In the genomic region with DNA sequence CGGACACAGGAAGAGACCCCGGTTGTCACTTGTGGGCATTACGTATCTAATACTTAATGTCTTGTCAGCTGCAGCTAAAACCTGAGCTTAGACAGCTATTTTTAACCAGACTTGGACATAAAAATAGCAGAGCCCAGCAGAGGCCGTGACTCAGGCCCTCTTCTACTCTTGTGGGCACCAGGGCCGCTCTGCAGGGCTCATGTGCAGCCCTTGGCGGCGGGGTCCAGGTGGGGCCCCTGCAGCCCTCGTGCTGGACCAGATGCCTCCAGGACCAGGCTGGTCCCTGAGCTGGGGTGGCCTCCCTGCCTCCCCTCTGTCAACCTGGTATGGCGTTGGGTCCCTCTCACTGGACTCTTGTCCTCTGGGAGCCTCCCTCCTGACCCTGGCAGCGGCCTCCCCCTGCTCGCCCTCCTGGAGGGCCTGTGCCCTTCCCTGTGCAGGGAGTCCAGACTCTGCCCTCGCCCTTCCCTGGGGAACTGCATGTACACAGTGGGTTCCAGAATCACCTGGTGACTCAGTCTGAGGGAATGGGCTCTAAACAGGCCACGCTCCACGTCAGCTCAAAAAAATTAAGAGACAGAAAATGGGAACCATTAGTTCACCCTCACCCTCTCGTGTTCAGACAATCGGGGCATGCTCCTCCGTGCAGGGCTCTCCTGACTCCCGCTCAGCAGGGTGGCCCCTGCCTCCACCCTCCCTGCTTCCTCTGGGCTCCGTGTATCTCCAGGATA, we compare ENCODE assay signal across 13 cellular contexts. TPM values are rescaled to one million over a fixed set of nuclear protein-coding genes. Genes with fewer than 3 reads are reported as not detected.
DNase-seq lines count a peak whose midpoint lies in the region; ATAC-seq, FAIRE-seq and TF ChIP-seq lines count a peak whose summit lies in the region.
"Had no signal": no experiment of that assay in that cellular context is flagged by ENCODE, and none has a peak within 500 bp of the region (broad histone marks: within the 10 kb centered on the region; RNA-seq: fewer than 3 reads in every experiment).

No MANE protein-coding gene starts in this region.

- no peak overlapping the region for H2AFZ ChIP-seq in HepG2 (ENCODE audit: low read length)
- no peak overlapping the region for H2AFZ ChIP-seq in hepatocyte

- TF ChIP-seq CTCF in HepG2 (CRISPR knock-in tag; IDR thresholded peaks at IDR 0.05) (no peak), right lobe of liver (IDR thresholded peaks at IDR 0.05) (no peak), right atrium auricular region (IDR thresholded peaks at IDR 0.05) (no peak), hepatocyte (IDR thresholded peaks at IDR 0.05; ENCODE audit: poor library complexity) (no peak), nephron progenitor cell (IDR thresholded peaks at IDR 0.05) (no peak)

- 67% methylated on average over 13 of the region's 19 CpGs for WGBS in HepG2 (ENCODE audit: low lambda C conversion rate)
- WGBS in right lobe of liver (ENCODE audit: insufficient coverage, low coverage, low lambda C conversion rate, missing lambda C conversion rate), result 82% methylated on average over 5 of the region's 19 CpGs
- 84% methylated on average over 18 of the region's 19 CpGs for WGBS in hepatocyte (ENCODE audit: low lambda C conversion rate, missing lambda C conversion rate)
- 86 to 88% (median 88%) methylated on average over 19 of the region's 19 CpGs for WGBS in small intestine, 3 donors

- no peaks in the 10 kb centered on the region for H3K9me3 Mint-ChIP-seq in nephron progenitor cell
- H3K9me3 Mint-ChIP-seq: dendritic cell treated with granulocyte-macrophage colony-stimulating factor and Interleukin-4, amounts not matched to agents 40 ng/mL and 50 ng/mL, for 4 days; T-helper 2 cell treated with Interferon-gamma antibody and Interleukin-4, amounts not matched to agents 5 μg/mL and 100 μg/mL, for 36 hours had no signal

- no peak overlapping the region for H3K4me3 Mint-ChIP-seq in nephron progenitor cell
- H3K4me3 Mint-ChIP-seq: dendritic cell treated with granulocyte-macrophage colony-stimulating factor and Interleukin-4, amounts not matched to agents 40 ng/mL and 50 ng/mL, for 4 days; T-helper 2 cell treated with Interferon-gamma antibody and Interleukin-4, amounts not matched to agents 5 μg/mL and 100 μg/mL, for 36 hours had no signal

- no peak for TF ChIP-seq EP300 in HepG2 (IDR thresholded peaks at IDR 0.05; ENCODE audit: low read depth in 2 of 2, low read length in 2 of 2)
- no peak for TF ChIP-seq EP300 in HepG2 (CRISPR knock-in tag; IDR thresholded peaks at IDR 0.05; ENCODE audit: borderline replicate concordance)

- ATAC-seq in HepG2 (no peak), right lobe of liver (no peak), HG03025 (IDR thresholded peaks at IDR 0.05; ENCODE audit: low FRiP score, unreplicated experiment) (no peak)

- no peaks in the 10 kb centered on the region for H3K9me2 ChIP-seq in hepatocyte (replicated peaks; ENCODE audit: insufficient read depth)

- no peaks in the 10 kb centered on the region for H3K9me3 ChIP-seq in HepG2 (ENCODE audit: low read length)
- H3K9me3 ChIP-seq in right lobe of liver, result no peaks in the 10 kb centered on the region
- H3K9me3 ChIP-seq in right atrium auricular region, result no peaks in the 10 kb centered on the region
- no peaks in the 10 kb centered on the region for H3K9me3 ChIP-seq in hepatocyte (ENCODE audit: low read depth)
- H3K9me3 ChIP-seq in small intestine (ENCODE audit: control insufficient read depth, low read depth), result no peaks in the 10 kb centered on the region
- H3K9me3 ChIP-seq: transverse colon had no signal

- H3K79me2 ChIP-seq in HepG2 (ENCODE audit: insufficient read depth, low read length) (no peaks in the 10 kb centered on the region), hepatocyte (no peaks in the 10 kb centered on the region)

- H3K36me3 ChIP-seq in HepG2 (replicated peaks in 1 of 2; ENCODE audit: control insufficient read depth in 1 of 2, insufficient read depth in 2 of 2, low read length in 2 of 2) (no peaks in the 10 kb centered on the region), right lobe of liver (no peaks in the 10 kb centered on the region), right atrium auricular region (no peaks in the 10 kb centered on the region), hepatocyte (replicated peaks; ENCODE audit: insufficient read depth, low read depth) (no peaks in the 10 kb centered on the region), small intestine (ENCODE audit: control insufficient read depth in 2 of 2, insufficient read depth in 2 of 2, low read length in 2 of 2) (no peaks in the 10 kb centered on the region)
- H3K36me3 ChIP-seq: transverse colon had no signal

- TF ChIP-seq RAD21 in HepG2 (CRISPR knock-in tag; IDR thresholded peaks at IDR 0.05), result no peak

- H3K36me3 Mint-ChIP-seq in nephron progenitor cell (ENCODE audit: low read depth), result peaks cover 2% of the 10 kb centered on the region

- no TSS peak for BruUV-seq in HepG2 (replicated peaks; lab: Mats Ljungman, UMichigan)

- H4K20me1 ChIP-seq in HepG2 (ENCODE audit: insufficient read depth, low read length), result no peaks in the 10 kb centered on the region
- no peaks in the 10 kb centered on the region for H4K20me1 ChIP-seq in hepatocyte (ENCODE audit: insufficient read depth, poor library complexity, severe bottlenecking)

- H3K4me1 ChIP-seq in HepG2 (ENCODE audit: insufficient read depth, low read length) (0 out of 2 replicates have a peak, but pooled peaks cover 9% of the 10 kb centered on the region), right lobe of liver (no peaks in the 10 kb centered on the region), right atrium auricular region (peaks cover 0 to 43% of the 10 kb centered on the region in 2 donors), hepatocyte (ENCODE audit: insufficient read depth) (no peaks in the 10 kb centered on the region), small intestine (ENCODE audit: control insufficient read depth in 2 of 2, insufficient read depth in 1 of 2, low read depth in 1 of 2, low read length in 1 of 2) (no peaks in the 10 kb centered on the region)
- H3K4me1 ChIP-seq: transverse colon had no signal

- FAIRE-seq in HepG2 (lab: Jason Lieb, UNC), result no peak
- no peak for FAIRE-seq in small intestine (lab: Jason Lieb, UNC)
- FAIRE-seq: GM19239 had no signal

- no peaks in the 10 kb centered on the region for H3K27me3 ChIP-seq in HepG2 (ENCODE audit: control insufficient read depth in 1 of 2, insufficient read depth in 2 of 2, low read length in 2 of 2)
- H3K27me3 ChIP-seq in right lobe of liver, result no peaks in the 10 kb centered on the region
- H3K27me3 ChIP-seq in right atrium auricular region, result no peaks in the 10 kb centered on the region
- no peaks in the 10 kb centered on the region for H3K27me3 ChIP-seq in hepatocyte
- H3K27me3 ChIP-seq in small intestine (ENCODE audit: control insufficient read depth in 2 of 2, insufficient read depth in 2 of 2, low read length in 2 of 2), result no peaks in the 10 kb centered on the region
- H3K27me3 ChIP-seq: transverse colon had no signal

- H3K27me3 Mint-ChIP-seq in nephron progenitor cell (ENCODE audit: low read depth, poor library complexity), result peaks cover 4% of the 10 kb centered on the region

- TF ChIP-seq POLR2A in HepG2 (IDR thresholded peaks at IDR 0.05; ENCODE audit: insufficient read depth in 1 of 2, low read depth in 2 of 2, low read length in 2 of 2), result no peak
- no peak for TF ChIP-seq POLR2A in right lobe of liver (IDR thresholded peaks at IDR 0.05)

- peaks cover 42% of the 10 kb centered on the region for H3K4me1 Mint-ChIP-seq in nephron progenitor cell

- no peak overlapping the region for H3K27ac Mint-ChIP-seq in nephron progenitor cell
- H3K27ac Mint-ChIP-seq: dendritic cell treated with granulocyte-macrophage colony-stimulating factor and Interleukin-4, amounts not matched to agents 40 ng/mL and 50 ng/mL, for 4 days; T-helper 2 cell treated with Interferon-gamma antibody and Interleukin-4, amounts not matched to agents 5 μg/mL and 100 μg/mL, for 36 hours had no signal

- in situ Hi-C loops in HepG2 (cut with HindIII; ENCODE audit: extremely low pct_ligation_motif_present, low pct_unique_long_range_greater_than_20kb), result no loop called here

- CTCF ChIA-PET in HepG2 (lab: Yijun Ruan, JAX; ENCODE audit: low intra/inter-chr PET ratio, low total read pairs), result no interaction called here

- no peak overlapping the region for H3K4me3 ChIP-seq in HepG2 (replicated peaks in 1 of 3; ENCODE audit: insufficient read depth in 1 of 3, low read depth in 2 of 3, low read length in 3 of 3)
- H3K4me3 ChIP-seq in right lobe of liver, result no peak overlapping the region
- H3K4me3 ChIP-seq in right atrium auricular region, result no peak overlapping the region
- H3K4me3 ChIP-seq in hepatocyte, result no peak overlapping the region
- H3K4me3 ChIP-seq in small intestine (ENCODE audit: low read depth in 1 of 2, low read length in 2 of 2), result no peak overlapping the region
- H3K4me3 ChIP-seq: transverse colon had no signal

- DNase-seq in HepG2 (ENCODE audit: low spot score), result no peak
- no peak for DNase-seq in right lobe of liver
- no peak for DNase-seq in right atrium auricular region (ENCODE audit: low spot score)
- DNase-seq in hepatocyte (ENCODE audit: low spot score), result no peak
- no peak for DNase-seq in small intestine
- DNase-seq in nephron progenitor cell, result no peak
- DNase-seq: NCI-H524 treated with DMSO at 0.1 percent for 48 hours, transverse colon had no signal

- intact Hi-C loops in HepG2 (cut with micrococcal nuclease; ENCODE audit: unreplicated experiment) (no loop called here), right lobe of liver (cut with DNase I) (no loop called here)

- POLR2A ChIA-PET in HepG2 (lab: Yijun Ruan, JAX), result no interaction called here

- H3K27ac ChIP-seq in HepG2 (ENCODE audit: extremely low read length, insufficient read depth, low read length), result no peak overlapping the region
- no peak overlapping the region for H3K27ac ChIP-seq in right lobe of liver
- H3K27ac ChIP-seq in angular gyrus (ENCODE audit: low read depth, low read length), result peak overlapping the region; percentile 78
- H3K27ac ChIP-seq in right atrium auricular region, result peak overlapping the region; percentile 61 to 72
- H3K27ac ChIP-seq in hepatocyte, result no peak overlapping the region
- no peak overlapping the region for H3K27ac ChIP-seq in small intestine (ENCODE audit: low read depth in 1 of 2, low read length in 1 of 2)
- H3K27ac ChIP-seq: transverse colon had no signal

- no peak overlapping the region for H3K4me2 ChIP-seq in HepG2 (ENCODE audit: low read depth, low read length)
- no peak overlapping the region for H3K4me2 ChIP-seq in hepatocyte

- no peak overlapping the region for H3K9ac ChIP-seq in HepG2 (ENCODE audit: insufficient read depth, low read depth, low read length)

RNA-seq across cellular contexts. Expression of a gene that starts 9.7 kb away (rescaled TPM):
- total RNA-seq in HepG2 (2016; rRNA removed; fragmentation: Illumina TruSeq; extraction: Trizol) (2.5 and 3.9 TPM in 2 replicates), right lobe of liver (under 1 TPM; 0.37 to 0.90 (median 0.48) TPM), right atrium auricular region (1 to 10 TPM in 1 of 2 donors, under 1 TPM in 1; 0.75 to 1.0 TPM), hepatocyte (1.1 and 1.3 TPM in 2 replicates)
- total RNA-seq in HepG2 (2016; cell fraction: cytosol; rRNA removed; fragmentation: Illumina TruSeq; extraction: Trizol; ENCODE audit: low read depth), result 0.71 TPM in 2 replicates
- 2.2 and 3.5 TPM in 2 replicates for total RNA-seq in HepG2 (2016; cell fraction: insoluble cytoplasmic fraction; rRNA removed; fragmentation: Illumina TruSeq; extraction: Trizol)
- 2.5 and 3.2 TPM in 2 replicates for total RNA-seq in HepG2 (2016; cell fraction: membrane; rRNA removed; fragmentation: Illumina TruSeq; extraction: Trizol)
- 4.4 and 5.2 TPM in 2 replicates for total RNA-seq in HepG2 (2016; cell fraction: nucleus; rRNA removed; fragmentation: Illumina TruSeq; extraction: Trizol)
- polyA plus RNA-seq in HepG2 (2011; rRNA removed) (1.1 and 1.4 TPM in 2 replicates), hepatocyte (0.80 and 1.0 TPM in 2 replicates), small intestine (1 to 10 TPM in 1 of 3 donors, under 1 TPM in 2; 0.54 to 1.6 (median 0.67) TPM)
- 1.0 and 1.1 TPM in 2 replicates for polyA plus RNA-seq in HepG2 (2011; cell fraction: cytosol; rRNA removed)
- polyA plus RNA-seq in HepG2 (2011; cell fraction: nucleus; rRNA removed), result 3.4 and 3.9 TPM in 2 replicates
- polyA plus RNA-seq in HepG2 (2012), result 2.0 and 2.1 TPM in 2 replicates
- polyA plus RNA-seq in HepG2 (2016; cell fraction: cytosol; fragmentation: Illumina TruSeq; extraction: Trizol; ENCODE audit: low read depth), result 0.42 and 0.75 TPM in 2 replicates
- polyA plus RNA-seq in HepG2 (2016; cell fraction: insoluble cytoplasmic fraction; fragmentation: Illumina TruSeq; extraction: Trizol; ENCODE audit: low read depth), result 2.5 and 3.0 TPM in 2 replicates
- polyA plus RNA-seq in HepG2 (2016; cell fraction: membrane; fragmentation: Illumina TruSeq; extraction: Trizol; ENCODE audit: low read depth), result 1.6 and 1.9 TPM in 2 replicates
- 8.0 and 8.4 TPM in 2 replicates for polyA plus RNA-seq in HepG2 (2016; cell fraction: nucleus; fragmentation: Illumina TruSeq; extraction: Trizol; ENCODE audit: insufficient read depth, low read depth)
- 0.37 and 4.7 TPM in 2 replicates for polyA minus RNA-seq in HepG2 (2011; rRNA and poly(A)+ RNA removed; ENCODE audit: low replicate concordance)
- polyA minus RNA-seq in HepG2 (2011; cell fraction: cytosol; rRNA and poly(A)+ RNA removed), result 1.1 and 1.7 TPM in 2 replicates
- 2.4 and 2.6 TPM in 2 replicates for polyA minus RNA-seq in HepG2 (2011; cell fraction: nucleus; rRNA and poly(A)+ RNA removed)

RNA-seq across cellular contexts. Expression of a gene that starts 52.2 kb away (rescaled TPM):
- total RNA-seq in HepG2 (2016; rRNA removed; fragmentation: Illumina TruSeq; extraction: Trizol) (152 and 233 TPM in 2 replicates), right lobe of liver (10 to 100 TPM; 45.7 to 61.3 (median 51.6) TPM), right atrium auricular region (10 to 100 TPM; 42.2 to 43.8 TPM), hepatocyte (61.6 and 62.0 TPM in 2 replicates)
- total RNA-seq in HepG2 (2016; cell fraction: cytosol; rRNA removed; fragmentation: Illumina TruSeq; extraction: Trizol; ENCODE audit: low read depth), result 29.1 and 33.4 TPM in 2 replicates
- total RNA-seq in HepG2 (2016; cell fraction: insoluble cytoplasmic fraction; rRNA removed; fragmentation: Illumina TruSeq; extraction: Trizol), result 171 and 231 TPM in 2 replicates
- 55.8 and 64.2 TPM in 2 replicates for total RNA-seq in HepG2 (2016; cell fraction: membrane; rRNA removed; fragmentation: Illumina TruSeq; extraction: Trizol)
- 97.0 and 99.3 TPM in 2 replicates for total RNA-seq in HepG2 (2016; cell fraction: nucleus; rRNA removed; fragmentation: Illumina TruSeq; extraction: Trizol)
- polyA plus RNA-seq in HepG2 (2011; rRNA removed) (64.2 and 69.8 TPM in 2 replicates), hepatocyte (141 and 145 TPM in 2 replicates), small intestine (10 to 100 TPM; 39.4 to 46.0 (median 42.0) TPM)
- polyA plus RNA-seq in HepG2 (2011; cell fraction: cytosol; rRNA removed), result 43.9 and 49.0 TPM in 2 replicates
- 28.9 and 39.9 TPM in 2 replicates for polyA plus RNA-seq in HepG2 (2011; cell fraction: nucleus; rRNA removed)
- 87.5 and 91.8 TPM in 2 replicates for polyA plus RNA-seq in HepG2 (2012)
- 21.5 TPM in 2 replicates for polyA plus RNA-seq in HepG2 (2016; cell fraction: cytosol; fragmentation: Illumina TruSeq; extraction: Trizol; ENCODE audit: low read depth)
- 239 and 241 TPM in 2 replicates for polyA plus RNA-seq in HepG2 (2016; cell fraction: insoluble cytoplasmic fraction; fragmentation: Illumina TruSeq; extraction: Trizol; ENCODE audit: low read depth)
- 30.8 and 34.3 TPM in 2 replicates for polyA plus RNA-seq in HepG2 (2016; cell fraction: membrane; fragmentation: Illumina TruSeq; extraction: Trizol; ENCODE audit: low read depth)
- 123 and 137 TPM in 2 replicates for polyA plus RNA-seq in HepG2 (2016; cell fraction: nucleus; fragmentation: Illumina TruSeq; extraction: Trizol; ENCODE audit: insufficient read depth, low read depth)
- 77.9 and 189 TPM in 2 replicates for polyA minus RNA-seq in HepG2 (2011; rRNA and poly(A)+ RNA removed; ENCODE audit: low replicate concordance)
- polyA minus RNA-seq in HepG2 (2011; cell fraction: cytosol; rRNA and poly(A)+ RNA removed), result 61.4 and 62.0 TPM in 2 replicates
- 91.0 and 95.6 TPM in 2 replicates for polyA minus RNA-seq in HepG2 (2011; cell fraction: nucleus; rRNA and poly(A)+ RNA removed)

Comparison
In these comparisons a context has a peak if more than half of its experiments do, and no peak if none do; other contexts are left out.
1. H3K27ac ChIP-seq: peak in angular gyrus (single experiment) and right atrium auricular region (2 of 2); none in HepG2 (single experiment), right lobe of liver (0 of 3), hepatocyte (single experiment) and small intestine (0 of 2).